ENCODE assay signal across 11 cellular contexts in the genomic region with DNA sequence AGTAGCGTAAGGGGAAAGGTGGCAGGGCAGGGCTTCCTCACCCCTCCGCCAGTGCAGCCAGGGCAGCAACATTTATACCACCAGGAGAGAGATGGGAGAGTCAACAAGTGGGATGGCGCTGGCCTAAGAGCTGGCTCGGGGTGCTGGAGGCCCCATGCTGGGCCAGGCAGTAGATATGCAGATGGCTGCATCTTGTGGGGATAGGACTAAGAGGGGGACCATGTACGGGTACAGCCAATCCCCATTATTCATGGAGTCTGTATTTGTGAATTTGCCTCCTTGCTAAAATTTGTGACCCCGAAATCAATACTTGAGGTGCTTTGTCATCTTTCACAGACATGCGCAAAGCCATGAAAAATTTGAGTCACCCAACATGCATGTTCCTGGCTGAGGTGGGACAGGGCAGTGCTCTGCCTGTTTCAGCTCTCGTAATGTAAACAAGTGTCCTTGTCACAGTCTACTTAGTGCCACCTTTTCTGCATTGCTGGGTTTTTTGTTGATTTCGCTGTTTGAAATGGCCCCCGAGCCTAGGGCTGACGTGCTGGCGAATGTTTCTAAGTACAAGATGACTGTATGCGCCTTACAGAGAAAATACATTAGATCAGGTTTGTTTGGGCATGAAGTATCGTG. TPM values are rescaled to one million over a fixed set of nuclear protein-coding genes. Genes with fewer than 3 reads are reported as not detected.
DNase-seq lines count a peak whose midpoint lies in the region; ATAC-seq and TF ChIP-seq lines count a peak whose summit lies in the region.
"Had no signal": no experiment of that assay in that cellular context is flagged by ENCODE, and none has a peak within 500 bp of the region (broad histone marks: within the 10 kb centered on the region; RNA-seq: fewer than 3 reads in every experiment).

No MANE protein-coding gene starts in this region.

- H3K36me3 Mint-ChIP-seq in activated T-helper 2 cell treated with anti-CD3 and anti-CD28 coated beads, Interferon-gamma antibody, Interleukin-2, Interleukin-4, amounts not matched to agents 10 μg/mL and 5 μg/mL and 100 μg/mL, durations not matched to agents 14 hours and 24 hours and 36 hours (ENCODE audit: low read depth), result peaks cover 20% of the 10 kb centered on the region

- no peak for TF ChIP-seq CTCF in GM13977 (IDR thresholded peaks at IDR 0.05; ENCODE audit: extremely low read depth, insufficient read depth, missing control alignments)

- no peaks in the 10 kb centered on the region for H3K27me3 Mint-ChIP-seq in activated T-helper 2 cell treated with anti-CD3 and anti-CD28 coated beads, Interferon-gamma antibody, Interleukin-2, Interleukin-4, amounts not matched to agents 10 μg/mL and 5 μg/mL and 100 μg/mL, durations not matched to agents 14 hours and 24 hours and 36 hours (ENCODE audit: low read depth)

- in situ Hi-C loops in GM13977 (cut with MboI; ENCODE audit: low pct_unique_long_range_greater_than_20kb, low sequenced_read_pairs, unreplicated experiment), result no loop called here

- intact Hi-C loops in activated T-helper 2 cell treated with anti-CD3 and anti-CD28 coated beads, Interferon-gamma antibody, Interleukin-2, Interleukin-4, amounts not matched to agents 10 μg/mL and 5 μg/mL and 100 μg/mL, durations not matched to agents 14 hours and 24 hours and 36 hours (cut with micrococcal nuclease), result loop anchor here (1.0 to 2.0 kb wide), 2 partner anchors 16 to 64 kb away; no protein-coding TSS in a partner anchor
- intact Hi-C loops in sciatic nerve (cut with DNase I), result no loop called here

- peaks cover 57% of the 10 kb centered on the region for H3K4me1 Mint-ChIP-seq in activated T-helper 2 cell treated with anti-CD3 and anti-CD28 coated beads, Interferon-gamma antibody, Interleukin-2, Interleukin-4, amounts not matched to agents 10 μg/mL and 5 μg/mL and 100 μg/mL, durations not matched to agents 14 hours and 24 hours and 36 hours (ENCODE audit: low read depth)

- ATAC-seq in HG03159 (IDR thresholded peaks at IDR 0.05; ENCODE audit: unreplicated experiment) (peak; percentile 4), sciatic nerve (peak; percentile 27)

- peak overlapping the region; percentile 64 for H3K4me3 Mint-ChIP-seq in activated T-helper 2 cell treated with anti-CD3 and anti-CD28 coated beads, Interferon-gamma antibody, Interleukin-2, Interleukin-4, amounts not matched to agents 10 μg/mL and 5 μg/mL and 100 μg/mL, durations not matched to agents 14 hours and 24 hours and 36 hours (ENCODE audit: low read depth)

- H3K9me3 Mint-ChIP-seq in activated T-helper 2 cell treated with anti-CD3 and anti-CD28 coated beads, Interferon-gamma antibody, Interleukin-2, Interleukin-4, amounts not matched to agents 10 μg/mL and 5 μg/mL and 100 μg/mL, durations not matched to agents 14 hours and 24 hours and 36 hours, result no peaks in the 10 kb centered on the region

- peak overlapping the region; percentile 96 for H3K27ac Mint-ChIP-seq in activated T-helper 2 cell treated with anti-CD3 and anti-CD28 coated beads, Interferon-gamma antibody, Interleukin-2, Interleukin-4, amounts not matched to agents 10 μg/mL and 5 μg/mL and 100 μg/mL, durations not matched to agents 14 hours and 24 hours and 36 hours

- peak; percentile 48 for DNase-seq in NCI-H146 (lab: John Stamatoyannopoulos, UW)
- DNase-seq in NCI-H146 treated with DMSO at 0.1 percent for 48 hours (lab: John Stamatoyannopoulos, UW; ENCODE audit: unreplicated experiment), result no peak
- no peak for DNase-seq in activated T-helper 2 cell treated with anti-CD3 and anti-CD28 coated beads, Interferon-gamma antibody, Interleukin-2, Interleukin-4, amounts not matched to agents 10 μg/mL and 5 μg/mL and 100 μg/mL, durations not matched to agents 14 hours and 24 hours and 36 hours (ENCODE audit: low spot score)
- no peak for DNase-seq in sciatic nerve (ENCODE audit: low spot score)
- no peak for DNase-seq in NCI-H2029 (lab: John Stamatoyannopoulos, UW)
- no peak for DNase-seq in AML-193 (lab: John Stamatoyannopoulos, UW)
- no peak for DNase-seq in GM13977 (ENCODE audit: low spot score)
- DNase-seq: DMS79, KG1, NCI-H2171 treated with DMSO at 0.1 percent for 48 hours had no signal

RNA-seq across cellular contexts. Expression of gene TAF8, which starts 27.5 kb away (rescaled TPM):
- 38.8 and 41.9 TPM in 2 replicates for total RNA-seq in activated T-helper 2 cell treated with anti-CD3 and anti-CD28 coated beads, Interferon-gamma antibody, Interleukin-2, Interleukin-4, amounts not matched to agents 10 μg/mL and 5 μg/mL and 100 μg/mL, durations not matched to agents 14 hours and 24 hours and 36 hours
- 28.6 TPM for total RNA-seq in sciatic nerve
